ENCODE assay signal across 7 cellular contexts in genomic region chr1:36323636-36324321, GRCh38. TPM values are rescaled to one million over a fixed set of nuclear protein-coding genes. Genes with fewer than 3 reads are reported as not detected.
DNase-seq lines count a peak whose midpoint lies in the region; ATAC-seq and TF ChIP-seq lines count a peak whose summit lies in the region.

A gene with protein sequence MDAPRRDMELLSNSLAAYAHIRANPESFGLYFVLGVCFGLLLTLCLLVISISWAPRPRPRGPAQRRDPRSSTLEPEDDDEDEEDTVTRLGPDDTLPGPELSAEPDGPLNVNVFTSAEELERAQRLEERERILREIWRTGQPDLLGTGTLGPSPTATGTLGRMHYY (minus strand): TSS chr1:36323645. CDS start chr1:36323037, 608 bp downstream.

- H3K4me3 ChIP-seq in spleen: peak within 1 kb of the TSS; percentile 59 to 91 (median 68)

- ATAC-seq in HG03432 (IDR thresholded peaks at IDR 0.05; ENCODE audit: unreplicated experiment): peak; percentile 44

- no peaks in the 10 kb centered on the region for H3K9me3 ChIP-seq in spleen

- H3K27ac ChIP-seq in caudate nucleus (ENCODE audit: low read depth, low read length) (peak within 1 kb of the TSS; percentile 46), spleen (peak within 1 kb of the TSS; percentile 62 to 90 (median 84))

- DNase-seq in GF-D8 (lab: John Stamatoyannopoulos, UW): peak; percentile 27
- DNase-seq in caudate nucleus (lab: John Stamatoyannopoulos, UW): peak in 10 of 61 donors; percentile 5 to 29 (median 16)
- peak; percentile 96 for DNase-seq in islet precursor cell
- DNase-seq in spleen: peak; percentile 92
- DNase-seq in NCI-H524 treated with DMSO at 0.1 percent for 48 hours (lab: John Stamatoyannopoulos, UW): no peak

- intact Hi-C loops in T-helper 1 cell treated with Interleukin-12 subunit alpha and Interleukin-12 subunit beta and Interleukin-4 antibody, amounts not matched to agents 30 ng/mL and 1 ng/mL, for 36 hours (cut with micrococcal nuclease): loop anchor here (1.0 kb wide), 4 partner anchors 16 to 174 kb away; partner anchors contain the start of gene TRAPPC3
- intact Hi-C loops in spleen (cut with DNase I; ENCODE audit: low total_unique reads): no loop called here

- peaks cover 0 to 54% (median 0%) of the 10 kb centered on the region in 7 donors for H3K27me3 ChIP-seq in spleen (replicated peaks in 1 of 7)

- peaks cover 0 to 7% (median 0%) of the 10 kb centered on the region in 6 donors for H3K36me3 ChIP-seq in spleen

- 3 to 7% (median 4%) methylated on average over 27 to 33 of the region's 35 CpGs for WGBS in spleen, 5 donors

- no peak for TF ChIP-seq CTCF in spleen (IDR thresholded peaks at IDR 0.05 in 8 of 11, conservative IDR thresholded peaks at IDR 0.05 in 3 of 11)

- TF ChIP-seq POLR2A in spleen (IDR thresholded peaks at IDR 0.05): no peak

- peaks cover 13 to 74% (median 52%) of the 10 kb centered on the region in 6 donors for H3K4me1 ChIP-seq in spleen

RNA-seq across cellular contexts. Expression of the gene that starts here (rescaled TPM):
- total RNA-seq in T-helper 1 cell treated with Interleukin-12 subunit alpha and Interleukin-12 subunit beta and Interleukin-4 antibody, amounts not matched to agents 30 ng/mL and 1 ng/mL, for 36 hours: 11.6 and 11.9 TPM in 2 replicates
- total RNA-seq in spleen: 10 to 100 TPM; 31.1 to 77.4 (median 43.7) TPM
- 10 to 100 TPM; 17.2 to 45.1 (median 37.4) TPM for polyA plus RNA-seq in spleen
